In genomic region chr4:150375025-150375424, GRCh38 we compare ENCODE assay signal across 1 cellular context.
TF ChIP-seq lines count a peak whose summit lies in the region.

No MANE protein-coding gene starts in this region.

TF ChIP-seq in GM23338, 12 proteins besides CTCF, POLR2A, EP300 and RAD21 (continued from another document):
- TF ChIP-seq ZNF462 (CRISPR knock-in tag; IDR thresholded peaks at IDR 0.05) (no peak), CREB1 (CRISPR knock-in tag; IDR thresholded peaks at IDR 0.05; ENCODE audit: low read depth) (no peak), EZH2 (IDR thresholded peaks at IDR 0.05; ENCODE audit: low read depth, unreplicated experiment) (no peak), POLR2AphosphoS5 (IDR thresholded peaks at IDR 0.05; ENCODE audit: low read depth) (no peak), STAT1 (IDR thresholded peaks at IDR 0.05; ENCODE audit: unreplicated experiment) (no peak), ZNF331 (CRISPR knock-in tag; IDR thresholded peaks at IDR 0.05; ENCODE audit: low read depth) (no peak), ZNF114 (CRISPR knock-in tag; IDR thresholded peaks at IDR 0.05) (no peak), NANOG (IDR thresholded peaks at IDR 0.05; ENCODE audit: borderline replicate concordance) (no peak)
- TF ChIP-seq, protein P1, sequence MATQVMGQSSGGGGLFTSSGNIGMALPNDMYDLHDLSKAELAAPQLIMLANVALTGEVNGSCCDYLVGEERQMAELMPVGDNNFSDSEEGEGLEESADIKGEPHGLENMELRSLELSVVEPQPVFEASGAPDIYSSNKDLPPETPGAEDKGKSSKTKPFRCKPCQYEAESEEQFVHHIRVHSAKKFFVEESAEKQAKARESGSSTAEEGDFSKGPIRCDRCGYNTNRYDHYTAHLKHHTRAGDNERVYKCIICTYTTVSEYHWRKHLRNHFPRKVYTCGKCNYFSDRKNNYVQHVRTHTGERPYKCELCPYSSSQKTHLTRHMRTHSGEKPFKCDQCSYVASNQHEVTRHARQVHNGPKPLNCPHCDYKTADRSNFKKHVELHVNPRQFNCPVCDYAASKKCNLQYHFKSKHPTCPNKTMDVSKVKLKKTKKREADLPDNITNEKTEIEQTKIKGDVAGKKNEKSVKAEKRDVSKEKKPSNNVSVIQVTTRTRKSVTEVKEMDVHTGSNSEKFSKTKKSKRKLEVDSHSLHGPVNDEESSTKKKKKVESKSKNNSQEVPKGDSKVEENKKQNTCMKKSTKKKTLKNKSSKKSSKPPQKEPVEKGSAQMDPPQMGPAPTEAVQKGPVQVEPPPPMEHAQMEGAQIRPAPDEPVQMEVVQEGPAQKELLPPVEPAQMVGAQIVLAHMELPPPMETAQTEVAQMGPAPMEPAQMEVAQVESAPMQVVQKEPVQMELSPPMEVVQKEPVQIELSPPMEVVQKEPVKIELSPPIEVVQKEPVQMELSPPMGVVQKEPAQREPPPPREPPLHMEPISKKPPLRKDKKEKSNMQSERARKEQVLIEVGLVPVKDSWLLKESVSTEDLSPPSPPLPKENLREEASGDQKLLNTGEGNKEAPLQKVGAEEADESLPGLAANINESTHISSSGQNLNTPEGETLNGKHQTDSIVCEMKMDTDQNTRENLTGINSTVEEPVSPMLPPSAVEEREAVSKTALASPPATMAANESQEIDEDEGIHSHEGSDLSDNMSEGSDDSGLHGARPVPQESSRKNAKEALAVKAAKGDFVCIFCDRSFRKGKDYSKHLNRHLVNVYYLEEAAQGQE (IDR thresholded peaks at IDR 0.05; ENCODE audit: unreplicated experiment): no peak
